9 cellular contexts compared by ENCODE assay signal in genomic region chr7:149459201-149459539, GRCh38. TPM values are rescaled to one million over a fixed set of nuclear protein-coding genes. Genes with fewer than 3 reads are reported as not detected.
A peak's percentile ranks its signal among the peaks of the same experiment; 100 is the strongest.
DNase-seq lines count a peak whose midpoint lies in the region; ATAC-seq and TF ChIP-seq lines count a peak whose summit lies in the region.
"Had no signal": no experiment of that assay in that cellular context is flagged by ENCODE, and none has a peak within 500 bp of the region (broad histone marks: within the 10 kb centered on the region; RNA-seq: fewer than 3 reads in every experiment).

No MANE protein-coding gene starts in this region.

- H3K36me3 ChIP-seq in H7 (replicated peaks; ENCODE audit: control insufficient read depth, insufficient read depth, low read length), result no peaks in the 10 kb centered on the region; the same call in 1 of the 2 replicates

- H3K36me3 Mint-ChIP-seq in T-cell (peaks cover 20% of the 10 kb centered on the region), glutamatergic neuron (ENCODE audit: unreplicated experiment) (peaks cover 5% of the 10 kb centered on the region)

- ATAC-seq in T-cell (replicated peaks in 1 of 4), result no peak

- H3K27me3 Mint-ChIP-seq in T-cell (peaks cover under 1 to 3% of the 10 kb centered on the region in 2 donors), glutamatergic neuron (ENCODE audit: unreplicated experiment) (peaks cover 17% of the 10 kb centered on the region)

- H3K4me3 Mint-ChIP-seq in T-cell (peak overlapping the region; percentile 74 to 83 (median 75)), glutamatergic neuron (ENCODE audit: unreplicated experiment) (peak overlapping the region; percentile 86)

- H3K27ac Mint-ChIP-seq in T-cell (no peak overlapping the region), glutamatergic neuron (ENCODE audit: unreplicated experiment) (peak overlapping the region; percentile 55)

- H3K27me3 ChIP-seq in H7 (ENCODE audit: control insufficient read depth, insufficient read depth, low read length), result peaks cover 22% of the 10 kb centered on the region

- H3K4me1 Mint-ChIP-seq in T-cell (peaks cover 31 to 33% (median 32%) of the 10 kb centered on the region in 3 donors), glutamatergic neuron (ENCODE audit: low read depth, unreplicated experiment) (peaks cover 14% of the 10 kb centered on the region)

- no peak for DNase-seq in H7
- DNase-seq in T-cell, result no peak
- no peak for DNase-seq in glutamatergic neuron
- no peak for DNase-seq in skeletal muscle cell (ENCODE audit: low read depth)
- DNase-seq in dermis blood vessel endothelial cell, result no peak
- no peak for DNase-seq in A172 (ENCODE audit: low spot score)
- DNase-seq in midbrain (lab: John Stamatoyannopoulos, UW), result no peak
- no peak for DNase-seq in NCI-H748 treated with DMSO at 0.1 percent for 48 hours (lab: John Stamatoyannopoulos, UW)
- DNase-seq: activated CD4-positive, alpha-beta T cell treated with anti-CD3 and anti-CD28 coated beads for 4 hours had no signal

- no peak for TF ChIP-seq CTCF in glutamatergic neuron (IDR thresholded peaks at IDR 0.05; ENCODE audit: partially characterized antibody, unreplicated experiment)

- CTCF ChIA-PET in T-cell (lab: Charles Lee), result interaction anchor here in 1 of 2 donors (0.6 kb wide), 1 partner anchor 30 kb away, joined by 3 read pairs; no protein-coding TSS in a partner anchor

- no peaks in the 10 kb centered on the region for H3K9me3 Mint-ChIP-seq in T-cell
- H3K9me3 Mint-ChIP-seq in glutamatergic neuron (ENCODE audit: unreplicated experiment), result peaks cover 11% of the 10 kb centered on the region

- POLR2A ChIA-PET in T-cell (lab: Charles Lee), result interaction anchor here in 1 of 2 donors (0.6 kb wide), 1 partner anchor 57 kb away, joined by 4 read pairs; no protein-coding TSS in a partner anchor

- H3K4me3 ChIP-seq in H7 (ENCODE audit: insufficient read depth, low read depth, low read length), result peak overlapping the region; percentile 47
- peak overlapping the region; percentile 63 for H3K4me3 ChIP-seq in skeletal muscle cell (ENCODE audit: low read depth, low read length)

RNA-seq across cellular contexts. Expression of gene ZNF777, which starts 1.7 kb away (rescaled TPM):
- total RNA-seq in H7 (2014; rRNA removed; shearing (Covaris generic)), result 9.0 and 12.1 TPM in 2 replicates
- total RNA-seq in T-cell (10 to 100 TPM; 13.2 to 22.5 (median 19.8) TPM), glutamatergic neuron (ENCODE audit: unreplicated experiment) (18.0 TPM), dermis blood vessel endothelial cell (4.9 and 8.5 TPM in 2 replicates)
- 9.7 and 12.7 TPM in 2 replicates for total RNA-seq in A172 (2014; rRNA removed; shearing (Covaris generic))

RNA-seq across cellular contexts. Expression of gene ZNF746, which starts 38.4 kb away (rescaled TPM):
- total RNA-seq in H7 (2014; rRNA removed; shearing (Covaris generic)), result 19.4 and 19.9 TPM in 2 replicates
- total RNA-seq in T-cell, result 10 to 100 TPM; 28.5 to 30.9 (median 30.6) TPM
- total RNA-seq in glutamatergic neuron (ENCODE audit: unreplicated experiment), result 22.8 TPM
- total RNA-seq in dermis blood vessel endothelial cell, result 22.7 and 24.3 TPM in 2 replicates
- total RNA-seq in A172 (2014; rRNA removed; shearing (Covaris generic)), result 17.3 and 20.9 TPM in 2 replicates
